In the genomic region with DNA sequence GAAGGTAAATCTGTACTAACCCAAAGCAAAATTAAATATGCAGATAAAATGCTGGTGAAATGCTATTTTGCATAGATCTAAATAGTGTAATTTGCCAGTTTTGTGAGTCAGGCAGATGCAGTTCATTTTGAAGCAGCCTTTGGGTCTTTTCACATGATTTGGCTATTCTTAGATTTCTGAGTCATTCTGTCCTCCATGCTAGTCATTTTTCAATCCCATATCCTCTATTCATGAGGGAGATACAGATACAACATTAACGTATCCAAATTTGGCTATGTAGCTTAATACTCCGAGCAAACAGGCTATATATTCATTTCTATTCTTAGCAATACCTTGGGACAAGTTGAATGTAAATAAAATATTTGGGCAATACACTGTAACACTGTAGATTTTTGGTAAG, we compare ENCODE assay signal across 17 cellular contexts.
DNase-seq lines count a peak whose midpoint lies in the region; ATAC-seq and TF ChIP-seq lines count a peak whose summit lies in the region.
"Had no signal": no experiment of that assay in that cellular context is flagged by ENCODE, and none has a peak within 500 bp of the region (broad histone marks: within the 10 kb centered on the region; RNA-seq: fewer than 3 reads in every experiment).

No MANE protein-coding gene starts in this region.

- H3K9me3 Mint-ChIP-seq in GM23338 = peaks cover 25% of the 10 kb centered on the region
- H3K9me3 Mint-ChIP-seq: stimulated activated naive CD8-positive, alpha-beta T cell treated with anti-CD3 and anti-CD28 coated beads, Interleukin-15, amount 100 ng/mL, for 72 hours had no signal

- H3K36me3 Mint-ChIP-seq in GM23338 (ENCODE audit: low read depth) = peaks cover 7% of the 10 kb centered on the region; the same call in 2 of the 3 replicates

- H3K4me2 ChIP-seq in GM23338 (no peak overlapping the region), PC-9 (no peak overlapping the region), hepatocyte (no peak overlapping the region)

- H3K36me3 ChIP-seq in tibial artery (no peaks in the 10 kb centered on the region), GM23338 (ENCODE audit: insufficient read depth) (peaks cover 4% of the 10 kb centered on the region; the same call in 1 of the 2 replicates), PC-9 (ENCODE audit: low read depth) (no peaks in the 10 kb centered on the region), hepatocyte (replicated peaks; ENCODE audit: insufficient read depth, low read depth) (no peaks in the 10 kb centered on the region)
- H3K36me3 ChIP-seq: heart right ventricle, lower lobe of right lung, pancreas, SJCRH30 had no signal

- no peaks in the 10 kb centered on the region for H3K9me3 ChIP-seq in tibial artery
- no peaks in the 10 kb centered on the region for H3K9me3 ChIP-seq in PC-9 (ENCODE audit: insufficient read depth, low read depth)
- no peaks in the 10 kb centered on the region for H3K9me3 ChIP-seq in hepatocyte (ENCODE audit: low read depth)
- H3K9me3 ChIP-seq: lower lobe of right lung, pancreas, SJCRH30 had no signal

- BruUV-seq in PC-9 (replicated peaks; lab: Mats Ljungman, UMichigan) = no TSS peak

- H2AFZ ChIP-seq in GM23338 (no peak overlapping the region), PC-9 (no peak overlapping the region), hepatocyte (no peak overlapping the region)

- TF ChIP-seq CTCF in fibroblast of villous mesenchyme (IDR thresholded peaks at IDR 0.05; ENCODE audit: insufficient read depth, low read depth, low read length) = no peak
- no peak for TF ChIP-seq CTCF in tibial artery (IDR thresholded peaks at IDR 0.05)
- no peak for TF ChIP-seq CTCF in GM23338 (conservative IDR thresholded peaks at IDR 0.05; ENCODE audit: low read depth in 2 of 2)
- no peak for TF ChIP-seq CTCF in PC-9 (conservative IDR thresholded peaks at IDR 0.05)
- no peak for TF ChIP-seq CTCF in hepatocyte (IDR thresholded peaks at IDR 0.05; ENCODE audit: poor library complexity)

- ATAC-seq in GM21786 (IDR thresholded peaks at IDR 0.05; ENCODE audit: unreplicated experiment) = peak; percentile 57
- no peak for ATAC-seq in GM23338
- ATAC-seq: lower lobe of right lung; stimulated activated naive CD8-positive, alpha-beta T cell treated with anti-CD3 and anti-CD28 coated beads, Interleukin-15, amount 100 ng/mL, for 72 hours had no signal

- H3K4me1 ChIP-seq in tibial artery = peaks cover 0 to 45% (median 29%) of the 10 kb centered on the region in 4 donors
- H3K4me1 ChIP-seq in GM23338 (ENCODE audit: insufficient read depth) = peaks cover 12% of the 10 kb centered on the region
- H3K4me1 ChIP-seq in PC-9 (replicated peaks; ENCODE audit: insufficient read depth) = no peaks in the 10 kb centered on the region
- H3K4me1 ChIP-seq in hepatocyte (ENCODE audit: insufficient read depth) = peaks cover 4% of the 10 kb centered on the region
- H3K4me1 ChIP-seq: lower lobe of right lung, pancreas, SJCRH30 had no signal

- POLR2A ChIA-PET in PC-9 (lab: Charles Lee; ENCODE audit: unreplicated experiment) = no interaction called here

- peaks cover 18% of the 10 kb centered on the region for H3K4me1 Mint-ChIP-seq in GM23338
- H3K4me1 Mint-ChIP-seq: stimulated activated naive CD8-positive, alpha-beta T cell treated with anti-CD3 and anti-CD28 coated beads, Interleukin-15, amount 100 ng/mL, for 72 hours had no signal

- H3K27me3 ChIP-seq in tibial artery = no peaks in the 10 kb centered on the region
- no peaks in the 10 kb centered on the region for H3K27me3 ChIP-seq in GM23338 (ENCODE audit: insufficient read depth)
- H3K27me3 ChIP-seq in PC-9 (ENCODE audit: insufficient read depth, low read depth) = no peaks in the 10 kb centered on the region
- no peaks in the 10 kb centered on the region for H3K27me3 ChIP-seq in hepatocyte
- H3K27me3 ChIP-seq: heart right ventricle, pancreas, SJCRH30 had no signal

- H3F3A ChIP-seq in GM23338 (replicated peaks; ENCODE audit: low read depth) = no peaks in the 10 kb centered on the region
- no peaks in the 10 kb centered on the region for H3F3A ChIP-seq in PC-9 (ENCODE audit: insufficient read depth, low read depth)

- DNase-seq in amniotic stem cell (lab: John Stamatoyannopoulos, UW) (peak; percentile 12), fibroblast of villous mesenchyme (ENCODE audit: low read depth) (peak; percentile 28), tibial artery (no peak), GM23338 (ENCODE audit: low spot score) (no peak), glomerular visceral epithelial cell (ENCODE audit: extremely low spot score) (no peak), PC-9 (no peak), hepatocyte (ENCODE audit: low spot score) (no peak)
- DNase-seq: activated gamma-delta T cell treated with Interleukin-2 at 50 U/mL for 16 hours; DMS79; heart right ventricle; lower lobe of right lung; pancreas; SJCRH30; stimulated activated CD4-positive, alpha-beta T cell treated with anti-CD3 and anti-CD28 coated beads, Interleukin-4, amount 100 ng/mL, for 4 hours; stimulated activated naive CD8-positive, alpha-beta T cell treated with anti-CD3 and anti-CD28 coated beads, Interleukin-15, amount 100 ng/mL, for 72 hours had no signal

- intact Hi-C loops in tibial artery (cut with DNase I; ENCODE audit: low total_unique reads) (no loop called here), PC-9 (cut with micrococcal nuclease; ENCODE audit: unreplicated experiment) (no loop called here)

- WGBS in hepatocyte (ENCODE audit: low lambda C conversion rate, missing lambda C conversion rate) = 81% methylated on average over 2 of the region's 2 CpGs

- H3K4me3 Mint-ChIP-seq in GM23338 = no peak overlapping the region
- H3K4me3 Mint-ChIP-seq: dendritic cell treated with granulocyte-macrophage colony-stimulating factor and Interleukin-4, amounts not matched to agents 40 ng/mL and 50 ng/mL, for 4 days; stimulated activated naive CD8-positive, alpha-beta T cell treated with anti-CD3 and anti-CD28 coated beads, Interleukin-15, amount 100 ng/mL, for 72 hours had no signal

- H3K9me2 ChIP-seq in GM23338 (ENCODE audit: insufficient read depth) = peaks cover 13% of the 10 kb centered on the region; the same call in 1 of the 2 replicates
- 0 out of 2 replicates have a peak, but pooled peaks cover 8% of the 10 kb centered on the region for H3K9me2 ChIP-seq in PC-9 (ENCODE audit: insufficient read depth)
- H3K9me2 ChIP-seq in hepatocyte (replicated peaks; ENCODE audit: insufficient read depth) = no peaks in the 10 kb centered on the region

- H3K4me3 ChIP-seq in fibroblast of villous mesenchyme (ENCODE audit: low read depth, low read length) (no peak overlapping the region), tibial artery (no peak overlapping the region), GM23338 (no peak overlapping the region), PC-9 (no peak overlapping the region), hepatocyte (no peak overlapping the region)
- H3K4me3 ChIP-seq: heart right ventricle, lower lobe of right lung, pancreas, SJCRH30 had no signal

- H4K20me1 ChIP-seq in GM23338 (replicated peaks; ENCODE audit: insufficient read depth) (no peaks in the 10 kb centered on the region), PC-9 (ENCODE audit: insufficient read depth) (no peaks in the 10 kb centered on the region), hepatocyte (ENCODE audit: insufficient read depth, poor library complexity, severe bottlenecking) (no peaks in the 10 kb centered on the region)

- H3K27me3 Mint-ChIP-seq in GM23338 (ENCODE audit: insufficient read depth, low read depth, poor library complexity) = no peaks in the 10 kb centered on the region
- H3K27me3 Mint-ChIP-seq: dendritic cell treated with granulocyte-macrophage colony-stimulating factor and Interleukin-4, amounts not matched to agents 40 ng/mL and 50 ng/mL, for 4 days; stimulated activated naive CD8-positive, alpha-beta T cell treated with anti-CD3 and anti-CD28 coated beads, Interleukin-15, amount 100 ng/mL, for 72 hours had no signal

- H3K27ac Mint-ChIP-seq in GM23338 = no peak overlapping the region
- H3K27ac Mint-ChIP-seq: dendritic cell treated with granulocyte-macrophage colony-stimulating factor and Interleukin-4, amounts not matched to agents 40 ng/mL and 50 ng/mL, for 4 days; stimulated activated naive CD8-positive, alpha-beta T cell treated with anti-CD3 and anti-CD28 coated beads, Interleukin-15, amount 100 ng/mL, for 72 hours had no signal

- H3K79me2 ChIP-seq in GM23338 (replicated peaks; ENCODE audit: insufficient read depth) = no peaks in the 10 kb centered on the region
- H3K79me2 ChIP-seq in PC-9 (ENCODE audit: low read depth) = no peaks in the 10 kb centered on the region
- H3K79me2 ChIP-seq in hepatocyte = no peaks in the 10 kb centered on the region

- H3K27ac ChIP-seq in tibial artery (peak overlapping the region; percentile 84 to 90), GM23338 (ENCODE audit: low read depth) (no peak overlapping the region), PC-9 (no peak overlapping the region), hepatocyte (no peak overlapping the region)
- H3K27ac ChIP-seq: lower lobe of right lung, pancreas, SJCRH30 had no signal

- CTCF ChIA-PET in PC-9 (lab: Charles Lee) = no interaction called here

TF ChIP-seq in GM23338, 12 proteins besides CTCF, POLR2A, EP300 and RAD21 (continues in another document):
- TF ChIP-seq ZNF331 (CRISPR knock-in tag; IDR thresholded peaks at IDR 0.05; ENCODE audit: low read depth) (no peak), EZH2 (IDR thresholded peaks at IDR 0.05; ENCODE audit: low read depth, unreplicated experiment) (no peak), ZNF114 (CRISPR knock-in tag; IDR thresholded peaks at IDR 0.05) (no peak), JUNB (IDR thresholded peaks at IDR 0.05; ENCODE audit: unreplicated experiment) (no peak), POLR2AphosphoS5 (IDR thresholded peaks at IDR 0.05; ENCODE audit: low read depth) (no peak), NANOG (IDR thresholded peaks at IDR 0.05; ENCODE audit: borderline replicate concordance) (no peak), CREB1 (CRISPR knock-in tag; IDR thresholded peaks at IDR 0.05; ENCODE audit: low read depth) (no peak), EZH2phosphoT487 (IDR thresholded peaks at IDR 0.05; ENCODE audit: unreplicated experiment) (no peak)
- TF ChIP-seq, protein P1, sequence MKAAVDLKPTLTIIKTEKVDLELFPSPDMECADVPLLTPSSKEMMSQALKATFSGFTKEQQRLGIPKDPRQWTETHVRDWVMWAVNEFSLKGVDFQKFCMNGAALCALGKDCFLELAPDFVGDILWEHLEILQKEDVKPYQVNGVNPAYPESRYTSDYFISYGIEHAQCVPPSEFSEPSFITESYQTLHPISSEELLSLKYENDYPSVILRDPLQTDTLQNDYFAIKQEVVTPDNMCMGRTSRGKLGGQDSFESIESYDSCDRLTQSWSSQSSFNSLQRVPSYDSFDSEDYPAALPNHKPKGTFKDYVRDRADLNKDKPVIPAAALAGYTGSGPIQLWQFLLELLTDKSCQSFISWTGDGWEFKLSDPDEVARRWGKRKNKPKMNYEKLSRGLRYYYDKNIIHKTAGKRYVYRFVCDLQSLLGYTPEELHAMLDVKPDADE (IDR thresholded peaks at IDR 0.05) = no peak

Comparison
In these comparisons a context has a peak if more than half of its experiments do, and no peak if none do; other contexts are left out.
1. DNase-seq: peak in amniotic stem cell (single experiment) and fibroblast of villous mesenchyme (single experiment); none in tibial artery (0 of 2), GM23338 (single experiment), glomerular visceral epithelial cell (single experiment), PC-9 (0 of 2) and hepatocyte (single experiment).
2. H3K27ac ChIP-seq: peak in tibial artery (2 of 2); none in GM23338 (single experiment), PC-9 (single experiment) and hepatocyte (single experiment).